Comparison of ENCODE assay signal across 24 cellular contexts in genomic region chr4:8364848-8365350, GRCh38.
"Had no signal": no experiment of that assay in that cellular context is flagged by ENCODE, and none has a peak within 500 bp of the region (broad histone marks: within the 10 kb centered on the region; RNA-seq: fewer than 3 reads in every experiment).

No MANE protein-coding gene starts in this region.

- H3K27me3 ChIP-seq: breast epithelium had no signal

- DNase-seq: activated B cell treated with CpG ODN at 0.5 μM for 24 hours; activated CD4-positive, alpha-beta T cell treated with anti-CD3 and anti-CD28 coated beads for 1 hour; activated CD4-positive, alpha-beta T cell treated with anti-CD3 and anti-CD28 coated beads, Interleukin-2, amount 10 ng/mL, durations not matched to agents 24 days and 14 days; activated CD4-positive, alpha-beta T cell treated with anti-CD3 and anti-CD28 coated beads, Interleukin-2, amount 50 U/mL, for 48 hours; activated CD8-positive, alpha-beta memory T cell treated with anti-CD3 and anti-CD28 coated beads, Interleukin-2, amount 10 ng/mL, durations not matched to agents 7 days and 5 days; activated effector memory CD4-positive, alpha-beta T cell treated with Interleukin-2 at 50 U/mL for 16 hours; activated naive CD4-positive, alpha-beta T cell; activated T-cell treated with anti-CD3 and anti-CD28 coated beads, Interleukin-2, amount 50 U/mL, for 24 hours; Karpas-422; MM.1S; NCI-H1105; NCI-H1436; NCI-H187; NCI-H2081; NCI-H446; NCI-H524; SIG-M5; T-helper 2 cell; T1000 had no signal

- H3K4me1 Mint-ChIP-seq: activated B cell treated with CpG ODN at 0.5 μM for 24 hours; activated CD4-positive, alpha-beta T cell treated with anti-CD3 and anti-CD28 coated beads, Interleukin-2, amount 10 ng/mL, durations not matched to agents 24 days and 14 days; activated CD8-positive, alpha-beta memory T cell treated with anti-CD3 and anti-CD28 coated beads, Interleukin-2, amount 10 ng/mL, durations not matched to agents 7 days and 5 days; activated naive CD4-positive, alpha-beta T cell treated with anti-CD3 and anti-CD28 coated beads, Interleukin-2, amount 50 U/mL, for 24 hours had no signal

- H3K27ac ChIP-seq: breast epithelium had no signal

- H3K9me3 Mint-ChIP-seq: activated CD4-positive, alpha-beta T cell treated with anti-CD3 and anti-CD28 coated beads, Interleukin-2, amount 10 ng/mL, durations not matched to agents 24 days and 14 days; activated naive CD4-positive, alpha-beta T cell treated with anti-CD3 and anti-CD28 coated beads, Interleukin-2, amount 50 U/mL, for 24 hours; activated T-helper 1 cell treated with anti-CD3 and anti-CD28 coated beads, Interleukin-12 subunit alpha, Interleukin-12 subunit beta, Interleukin-2, Interleukin-4 antibody, amounts not matched to agents 30 ng/mL and 10 ng/mL and 1 ng/mL, durations not matched to agents 14 hours and 24 hours and 36 hours had no signal

- H3K4me1 ChIP-seq: breast epithelium had no signal

- H3K4me3 ChIP-seq: breast epithelium, K562 had no signal

- H3K27me3 Mint-ChIP-seq: activated B cell treated with CpG ODN at 0.5 μM for 24 hours; activated CD4-positive, alpha-beta T cell treated with anti-CD3 and anti-CD28 coated beads, Interleukin-2, amount 10 ng/mL, durations not matched to agents 24 days and 14 days; activated CD8-positive, alpha-beta memory T cell treated with anti-CD3 and anti-CD28 coated beads, Interleukin-2, amount 10 ng/mL, durations not matched to agents 7 days and 5 days; activated naive CD4-positive, alpha-beta T cell treated with anti-CD3 and anti-CD28 coated beads, Interleukin-2, amount 50 U/mL, for 24 hours; activated T-cell treated with anti-CD3 and anti-CD28 coated beads, Interleukin-2, amount 50 U/mL, for 24 hours had no signal

- H3K9me3 ChIP-seq: breast epithelium had no signal

- H3K36me3 ChIP-seq: breast epithelium had no signal

- H3K36me3 Mint-ChIP-seq: activated CD8-positive, alpha-beta memory T cell treated with anti-CD3 and anti-CD28 coated beads, Interleukin-2, amount 10 ng/mL, durations not matched to agents 7 days and 5 days had no signal

- H3K4me3 Mint-ChIP-seq: activated B cell treated with CpG ODN at 0.5 μM for 24 hours; activated CD4-positive, alpha-beta T cell treated with anti-CD3 and anti-CD28 coated beads, Interleukin-2, amount 10 ng/mL, durations not matched to agents 24 days and 14 days; activated CD8-positive, alpha-beta memory T cell treated with anti-CD3 and anti-CD28 coated beads, Interleukin-2, amount 10 ng/mL, durations not matched to agents 7 days and 5 days; activated naive CD4-positive, alpha-beta T cell treated with anti-CD3 and anti-CD28 coated beads, Interleukin-2, amount 50 U/mL, for 24 hours; activated T-cell treated with anti-CD3 and anti-CD28 coated beads, Interleukin-2, amount 50 U/mL, for 24 hours; activated T-helper 1 cell treated with anti-CD3 and anti-CD28 coated beads, Interleukin-12 subunit alpha, Interleukin-12 subunit beta, Interleukin-2, Interleukin-4 antibody, amounts not matched to agents 30 ng/mL and 10 ng/mL and 1 ng/mL, durations not matched to agents 14 hours and 24 hours and 36 hours had no signal

- ATAC-seq: activated CD8-positive, alpha-beta memory T cell treated with anti-CD3 and anti-CD28 coated beads, Interleukin-2, amount 10 ng/mL, durations not matched to agents 7 days and 5 days; K562; PC-3 had no signal

- H3K27ac Mint-ChIP-seq: activated B cell treated with CpG ODN at 0.5 μM for 24 hours; activated CD4-positive, alpha-beta T cell treated with anti-CD3 and anti-CD28 coated beads, Interleukin-2, amount 10 ng/mL, durations not matched to agents 24 days and 14 days; activated CD8-positive, alpha-beta memory T cell treated with anti-CD3 and anti-CD28 coated beads, Interleukin-2, amount 10 ng/mL, durations not matched to agents 7 days and 5 days; activated naive CD4-positive, alpha-beta T cell treated with anti-CD3 and anti-CD28 coated beads, Interleukin-2, amount 50 U/mL, for 24 hours; activated T-cell treated with anti-CD3 and anti-CD28 coated beads, Interleukin-2, amount 50 U/mL, for 24 hours; activated T-helper 1 cell treated with anti-CD3 and anti-CD28 coated beads, Interleukin-12 subunit alpha, Interleukin-12 subunit beta, Interleukin-2, Interleukin-4 antibody, amounts not matched to agents 30 ng/mL and 10 ng/mL and 1 ng/mL, durations not matched to agents 14 hours and 24 hours and 36 hours had no signal
